In genomic region chr6:90080876-90081464, GRCh38 we compare ENCODE assay signal across 8 cellular contexts.
DNase-seq lines count a peak whose midpoint lies in the region; ATAC-seq and TF ChIP-seq lines count a peak whose summit lies in the region.

No MANE protein-coding gene starts in this region.

- H3K9me3 ChIP-seq in stomach = no peaks in the 10 kb centered on the region

- WGBS in stomach, 5 donors = 73 to 88% (median 83%) methylated on average over 9 of the region's 9 CpGs

- H3K36me3 ChIP-seq in stomach = no peaks in the 10 kb centered on the region

- no peak for TF ChIP-seq EP300 in stomach (IDR thresholded peaks at IDR 0.05)

- intact Hi-C loops in stomach (cut with DNase I; ENCODE audit: low total_unique reads) = no loop called here

- TF ChIP-seq POLR2A in stomach (IDR thresholded peaks at IDR 0.05) = no peak

- ATAC-seq in GM19468 (IDR thresholded peaks at IDR 0.05; ENCODE audit: extremely low read depth, unreplicated experiment) (peak; percentile 64), HG03520 (IDR thresholded peaks at IDR 0.05; ENCODE audit: unreplicated experiment) (peak; percentile 91)

- TF ChIP-seq CTCF in stomach (IDR thresholded peaks at IDR 0.05) = no peak

- H3K27ac ChIP-seq in stomach = no peak overlapping the region

- DNase-seq in activated T-cell treated with anti-CD3 and anti-CD28 coated beads for 48 hours (ENCODE audit: low read depth) = peak; percentile 73
- peak in 2 of 3 donors; percentile 35 to 37 for DNase-seq in stimulated activated CD4-positive, alpha-beta T cell treated with anti-CD3 and anti-CD28 coated beads, TNF-alpha, amount 100 ng/mL, for 1 hour (ENCODE audit: low read depth in 3 of 3, low spot score in 1 of 3)
- no peak for DNase-seq in NAMALWA (ENCODE audit: low spot score)
- DNase-seq in ecto neural progenitor cell (ENCODE audit: low spot score) = no peak
- no peak for DNase-seq in stomach
- no peak for DNase-seq in Ammon's horn (ENCODE audit: low spot score)

- H3K4me3 ChIP-seq in stomach = no peak overlapping the region

- no peaks in the 10 kb centered on the region for H3K27me3 ChIP-seq in stomach

- H3K4me1 ChIP-seq in stomach = no peaks in the 10 kb centered on the region

Comparison
In these comparisons a context has a peak if more than half of its experiments do, and no peak if none do; other contexts are left out.
1. DNase-seq: peak in activated T-cell treated with anti-CD3 and anti-CD28 coated beads for 48 hours (single experiment) and stimulated activated CD4-positive, alpha-beta T cell treated with anti-CD3 and anti-CD28 coated beads, TNF-alpha, amount 100 ng/mL, for 1 hour (2 of 3); none in NAMALWA (single experiment), ecto neural progenitor cell (single experiment), stomach (single experiment) and Ammon's horn (single experiment).